1 cellular context compared by ENCODE assay signal in the genomic region with DNA sequence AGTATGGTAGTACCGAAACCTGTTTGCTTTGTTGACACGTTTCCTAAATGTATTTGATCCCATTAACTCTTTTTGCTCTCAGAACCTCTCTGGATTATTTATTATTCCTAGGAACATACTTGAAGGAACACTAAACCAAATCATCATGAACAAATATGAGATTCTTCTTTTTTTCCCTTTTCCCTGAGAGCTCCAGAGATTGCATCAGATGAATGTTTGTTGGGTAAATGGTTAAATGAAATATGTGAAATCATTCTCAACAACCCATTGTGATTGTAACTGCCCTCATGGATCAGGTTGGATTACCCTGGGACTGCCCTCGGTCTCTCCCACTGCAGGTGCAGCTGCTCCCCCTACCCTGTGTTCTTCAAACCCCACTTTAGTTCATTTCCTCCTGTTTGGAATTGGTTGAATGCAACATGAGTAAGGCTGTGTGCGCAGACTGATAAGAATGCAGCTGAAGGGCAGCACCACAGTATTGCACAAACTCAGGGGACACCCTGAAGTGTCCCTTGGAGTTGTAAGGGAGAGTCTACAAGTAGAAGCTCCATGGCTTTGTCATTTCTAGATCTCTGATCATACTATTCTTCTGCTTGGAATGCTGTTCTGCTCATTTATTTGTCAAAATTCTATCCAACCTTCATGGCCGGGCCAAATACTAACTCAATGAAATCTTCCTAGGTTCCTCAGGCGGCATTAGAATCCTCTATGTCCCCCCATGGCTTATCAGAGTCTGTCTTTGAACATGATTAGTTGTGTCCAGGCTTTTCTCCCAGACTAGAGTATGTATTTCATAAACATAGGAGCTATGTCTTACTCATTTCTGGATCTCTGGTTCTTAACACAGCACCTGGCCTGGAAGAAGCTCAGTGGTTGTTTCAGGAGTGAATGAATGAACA.
TF ChIP-seq lines count a peak whose summit lies in the region.

No MANE protein-coding gene starts in this region.

TF ChIP-seq in HepG2, 621 proteins besides CTCF, POLR2A, EP300 and RAD21 (continued from another document):
- TF ChIP-seq, protein P1, sequence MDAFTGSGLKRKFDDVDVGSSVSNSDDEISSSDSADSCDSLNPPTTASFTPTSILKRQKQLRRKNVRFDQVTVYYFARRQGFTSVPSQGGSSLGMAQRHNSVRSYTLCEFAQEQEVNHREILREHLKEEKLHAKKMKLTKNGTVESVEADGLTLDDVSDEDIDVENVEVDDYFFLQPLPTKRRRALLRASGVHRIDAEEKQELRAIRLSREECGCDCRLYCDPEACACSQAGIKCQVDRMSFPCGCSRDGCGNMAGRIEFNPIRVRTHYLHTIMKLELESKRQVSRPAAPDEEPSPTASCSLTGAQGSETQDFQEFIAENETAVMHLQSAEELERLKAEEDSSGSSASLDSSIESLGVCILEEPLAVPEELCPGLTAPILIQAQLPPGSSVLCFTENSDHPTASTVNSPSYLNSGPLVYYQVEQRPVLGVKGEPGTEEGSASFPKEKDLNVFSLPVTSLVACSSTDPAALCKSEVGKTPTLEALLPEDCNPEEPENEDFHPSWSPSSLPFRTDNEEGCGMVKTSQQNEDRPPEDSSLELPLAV (CRISPR knock-in tag; conservative IDR thresholded peaks at IDR 0.05; ENCODE audit: low read depth): no peak
- TF ChIP-seq CEBPG (CRISPR knock-in tag; IDR thresholded peaks at IDR 0.05): peak; percentile 36; the same call in 1 of the 2 replicates
- TF ChIP-seq ZFYVE20 (CRISPR knock-in tag; IDR thresholded peaks at IDR 0.05; ENCODE audit: borderline replicate concordance, low read depth): no peak
- TF ChIP-seq CEBPB (IDR thresholded peaks at IDR 0.05; ENCODE audit: borderline replicate concordance, low read depth, low read length): peak; percentile 50; the same call in 1 of the 2 replicates
- peak; percentile 30; the same call in 1 of the 2 replicates for TF ChIP-seq GATAD2A (CRISPR knock-in tag; IDR thresholded peaks at IDR 0.05)
- peak; percentile 78 for TF ChIP-seq ZNF264 (CRISPR knock-in tag; IDR thresholded peaks at IDR 0.05)
- no peak for TF ChIP-seq SMC3 (IDR thresholded peaks at IDR 0.05; ENCODE audit: low read length)
- TF ChIP-seq BCL6 (CRISPR knock-in tag; IDR thresholded peaks at IDR 0.05): 0 out of 2 replicates have a peak, but pooled peaks have one; percentile 8
- TF ChIP-seq ATF7 (IDR thresholded peaks at IDR 0.05): no peak
- TF ChIP-seq ATF7 (CRISPR knock-in tag; IDR thresholded peaks at IDR 0.05): no peak
- TF ChIP-seq, protein P2, sequence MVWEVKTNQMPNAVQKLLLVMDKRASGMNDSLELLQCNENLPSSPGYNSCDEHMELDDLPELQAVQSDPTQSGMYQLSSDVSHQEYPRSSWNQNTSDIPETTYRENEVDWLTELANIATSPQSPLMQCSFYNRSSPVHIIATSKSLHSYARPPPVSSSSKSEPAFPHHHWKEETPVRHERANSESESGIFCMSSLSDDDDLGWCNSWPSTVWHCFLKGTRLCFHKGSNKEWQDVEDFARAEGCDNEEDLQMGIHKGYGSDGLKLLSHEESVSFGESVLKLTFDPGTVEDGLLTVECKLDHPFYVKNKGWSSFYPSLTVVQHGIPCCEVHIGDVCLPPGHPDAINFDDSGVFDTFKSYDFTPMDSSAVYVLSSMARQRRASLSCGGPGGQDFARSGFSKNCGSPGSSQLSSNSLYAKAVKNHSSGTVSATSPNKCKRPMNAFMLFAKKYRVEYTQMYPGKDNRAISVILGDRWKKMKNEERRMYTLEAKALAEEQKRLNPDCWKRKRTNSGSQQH (CRISPR knock-in tag; IDR thresholded peaks at IDR 0.05; ENCODE audit: low read depth): 0 out of 2 replicates have a peak, but pooled peaks have one; percentile 29
- 0 out of 2 replicates have a peak, but pooled peaks have one; percentile 32 for TF ChIP-seq ZNF292 (CRISPR knock-in tag; IDR thresholded peaks at IDR 0.05; ENCODE audit: borderline replicate concordance, low read depth)
- TF ChIP-seq ZNF644 (CRISPR knock-in tag; IDR thresholded peaks at IDR 0.05; ENCODE audit: low read depth): 0 out of 2 replicates have a peak, but pooled peaks have one; percentile 36
- TF ChIP-seq ZNF12 (CRISPR knock-in tag; IDR thresholded peaks at IDR 0.05): peak; percentile 66; the same call in 1 of the 2 replicates
- TF ChIP-seq ZMYM4 (CRISPR knock-in tag; IDR thresholded peaks at IDR 0.05): 0 out of 2 replicates have a peak, but pooled peaks have one; percentile 19
- TF ChIP-seq, protein P3, sequence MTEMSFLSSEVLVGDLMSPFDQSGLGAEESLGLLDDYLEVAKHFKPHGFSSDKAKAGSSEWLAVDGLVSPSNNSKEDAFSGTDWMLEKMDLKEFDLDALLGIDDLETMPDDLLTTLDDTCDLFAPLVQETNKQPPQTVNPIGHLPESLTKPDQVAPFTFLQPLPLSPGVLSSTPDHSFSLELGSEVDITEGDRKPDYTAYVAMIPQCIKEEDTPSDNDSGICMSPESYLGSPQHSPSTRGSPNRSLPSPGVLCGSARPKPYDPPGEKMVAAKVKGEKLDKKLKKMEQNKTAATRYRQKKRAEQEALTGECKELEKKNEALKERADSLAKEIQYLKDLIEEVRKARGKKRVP (CRISPR knock-in tag; IDR thresholded peaks at IDR 0.05): peak in 1 of 2 experiments; percentile 83; a peak in 2 of 4 replicates
- TF ChIP-seq CREB1 (IDR thresholded peaks at IDR 0.05): no peak
- TF ChIP-seq CREB1 (CRISPR knock-in tag; IDR thresholded peaks at IDR 0.05): 0 out of 2 replicates have a peak, but pooled peaks have one; percentile 13
- TF ChIP-seq, protein P4, sequence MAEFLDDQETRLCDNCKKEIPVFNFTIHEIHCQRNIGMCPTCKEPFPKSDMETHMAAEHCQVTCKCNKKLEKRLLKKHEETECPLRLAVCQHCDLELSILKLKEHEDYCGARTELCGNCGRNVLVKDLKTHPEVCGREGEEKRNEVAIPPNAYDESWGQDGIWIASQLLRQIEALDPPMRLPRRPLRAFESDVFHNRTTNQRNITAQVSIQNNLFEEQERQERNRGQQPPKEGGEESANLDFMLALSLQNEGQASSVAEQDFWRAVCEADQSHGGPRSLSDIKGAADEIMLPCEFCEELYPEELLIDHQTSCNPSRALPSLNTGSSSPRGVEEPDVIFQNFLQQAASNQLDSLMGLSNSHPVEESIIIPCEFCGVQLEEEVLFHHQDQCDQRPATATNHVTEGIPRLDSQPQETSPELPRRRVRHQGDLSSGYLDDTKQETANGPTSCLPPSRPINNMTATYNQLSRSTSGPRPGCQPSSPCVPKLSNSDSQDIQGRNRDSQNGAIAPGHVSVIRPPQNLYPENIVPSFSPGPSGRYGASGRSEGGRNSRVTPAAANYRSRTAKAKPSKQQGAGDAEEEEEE (CRISPR knock-in tag; IDR thresholded peaks at IDR 0.05; ENCODE audit: borderline replicate concordance): no peak
- TF ChIP-seq ZNF143 (CRISPR knock-in tag; IDR thresholded peaks at IDR 0.05): no peak
TF ChIP-seq in HepG2: peak in this region for 14.
